8 cellular contexts compared by ENCODE assay signal in genomic region chr21:35051287-35051818, GRCh38. TPM values are rescaled to one million over a fixed set of nuclear protein-coding genes. Genes with fewer than 3 reads are reported as not detected.
DNase-seq lines count a peak whose midpoint lies in the region; ATAC-seq and TF ChIP-seq lines count a peak whose summit lies in the region.

No MANE protein-coding gene starts in this region.

- no peak overlapping the region for H3K4me3 ChIP-seq in GM12865 (ENCODE audit: low read depth, low read length)
- no peak overlapping the region for H3K4me3 ChIP-seq in liver (ENCODE audit: low read depth in 1 of 3, low read length in 3 of 3)

- no peaks in the 10 kb centered on the region for H3K9me3 ChIP-seq in liver (ENCODE audit: control insufficient read depth in 4 of 4, low read length in 3 of 4)

- H3K9ac ChIP-seq in liver (ENCODE audit: low read depth in 1 of 2, low read length in 2 of 2): no peak overlapping the region

- H3K27ac Mint-ChIP-seq in WTC11: no peak overlapping the region

- peak; percentile 58 for DNase-seq in GM12865 (ENCODE audit: low read depth)
- DNase-seq in M059J (ENCODE audit: low read depth): peak; percentile 98
- peak; percentile 79 for DNase-seq in WTC11 (ENCODE audit: low spot score)
- peak; percentile 83 for DNase-seq in central memory CD4-positive, alpha-beta T cell
- DNase-seq in stimulated activated CD4-positive, alpha-beta T cell treated with anti-CD3 and anti-CD28 coated beads, TNF-alpha, amount 100 ng/mL, for 24 hours (ENCODE audit: low read depth in 3 of 3): peak in 2 of 3 experiments; percentile 63 to 80
- DNase-seq in NCI-H1092 treated with DMSO at 0.1 percent for 48 hours (lab: John Stamatoyannopoulos, UW): no peak

- H3K27me3 Mint-ChIP-seq in WTC11 (ENCODE audit: low read depth): no peaks in the 10 kb centered on the region; the same call in 1 of the 2 replicates

- peak; percentile 81 to 92 for TF ChIP-seq RAD21 in liver (IDR thresholded peaks at IDR 0.05)

- no peaks in the 10 kb centered on the region for H3K36me3 Mint-ChIP-seq in WTC11

- H3K4me1 ChIP-seq in liver (ENCODE audit: control insufficient read depth in 4 of 4, insufficient read depth in 4 of 4, low read length in 3 of 4): no peaks in the 10 kb centered on the region

- H3K27me3 ChIP-seq in liver (ENCODE audit: control insufficient read depth in 4 of 4, insufficient read depth in 4 of 4, low read length in 3 of 4): peaks cover 0 to 2% (median 0%) of the 10 kb centered on the region in 4 donors

- POLR2A ChIA-PET in WTC11 (lab: Charles Lee): no interaction called here

- ATAC-seq in WTC11: peak; percentile 96
- no peak for ATAC-seq in HG03521 (IDR thresholded peaks at IDR 0.05; ENCODE audit: unreplicated experiment)

- CTCF ChIA-PET in WTC11 (lab: Charles Lee): interaction anchor here (0.6 to 2.1 kb wide), 14 partner anchors 17 to 789 kb away, joined by 3 to 16 read pairs (median 3); no protein-coding TSS in a partner anchor

- no peaks in the 10 kb centered on the region for H3K9me3 Mint-ChIP-seq in WTC11

- 19% methylated on average over 12 of the region's 12 CpGs for WGBS in liver

- H3K4me1 Mint-ChIP-seq in WTC11: peaks cover 33% of the 10 kb centered on the region

- no peaks in the 10 kb centered on the region for H3K36me3 ChIP-seq in liver (ENCODE audit: control insufficient read depth in 4 of 4, insufficient read depth in 3 of 4, low read depth in 1 of 4, low read length in 3 of 4)

- TF ChIP-seq CTCF in GM12865 (IDR thresholded peaks at IDR 0.05; ENCODE audit: insufficient read depth, low read depth, low read length, missing control alignments): peak; percentile 28
- no peak for TF ChIP-seq CTCF in WTC11 (IDR thresholded peaks at IDR 0.05)
- TF ChIP-seq CTCF in liver (IDR thresholded peaks at IDR 0.05; ENCODE audit: low read depth, low read length, missing input control): peak; percentile 58

- H3K27ac ChIP-seq in liver (ENCODE audit: low read depth in 1 of 2, low read length in 2 of 2): peak overlapping the region in 1 of 2 donors; percentile 15

- no peak overlapping the region for H3K4me3 Mint-ChIP-seq in WTC11

TF ChIP-seq in WTC11, 78 proteins besides CTCF, POLR2A, EP300 and RAD21 (continues in another document):
- no peak for TF ChIP-seq FOXP1 (CRISPR knock-in tag; IDR thresholded peaks at IDR 0.05; ENCODE audit: borderline replicate concordance)
- no peak for TF ChIP-seq NFE2L1 (CRISPR knock-in tag; IDR thresholded peaks at IDR 0.05)
- peak; percentile 32; the same call in 1 of the 2 replicates for TF ChIP-seq SP1 (CRISPR knock-in tag; conservative IDR thresholded peaks at IDR 0.05)
- TF ChIP-seq PRDM15 (CRISPR knock-in tag; IDR thresholded peaks at IDR 0.05): no peak
- TF ChIP-seq, protein P1, sequence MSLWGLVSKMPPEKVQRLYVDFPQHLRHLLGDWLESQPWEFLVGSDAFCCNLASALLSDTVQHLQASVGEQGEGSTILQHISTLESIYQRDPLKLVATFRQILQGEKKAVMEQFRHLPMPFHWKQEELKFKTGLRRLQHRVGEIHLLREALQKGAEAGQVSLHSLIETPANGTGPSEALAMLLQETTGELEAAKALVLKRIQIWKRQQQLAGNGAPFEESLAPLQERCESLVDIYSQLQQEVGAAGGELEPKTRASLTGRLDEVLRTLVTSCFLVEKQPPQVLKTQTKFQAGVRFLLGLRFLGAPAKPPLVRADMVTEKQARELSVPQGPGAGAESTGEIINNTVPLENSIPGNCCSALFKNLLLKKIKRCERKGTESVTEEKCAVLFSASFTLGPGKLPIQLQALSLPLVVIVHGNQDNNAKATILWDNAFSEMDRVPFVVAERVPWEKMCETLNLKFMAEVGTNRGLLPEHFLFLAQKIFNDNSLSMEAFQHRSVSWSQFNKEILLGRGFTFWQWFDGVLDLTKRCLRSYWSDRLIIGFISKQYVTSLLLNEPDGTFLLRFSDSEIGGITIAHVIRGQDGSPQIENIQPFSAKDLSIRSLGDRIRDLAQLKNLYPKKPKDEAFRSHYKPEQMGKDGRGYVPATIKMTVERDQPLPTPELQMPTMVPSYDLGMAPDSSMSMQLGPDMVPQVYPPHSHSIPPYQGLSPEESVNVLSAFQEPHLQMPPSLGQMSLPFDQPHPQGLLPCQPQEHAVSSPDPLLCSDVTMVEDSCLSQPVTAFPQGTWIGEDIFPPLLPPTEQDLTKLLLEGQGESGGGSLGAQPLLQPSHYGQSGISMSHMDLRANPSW (CRISPR knock-in tag; conservative IDR thresholded peaks at IDR 0.05; ENCODE audit: low read depth): no peak

TF ChIP-seq in liver, 16 proteins besides CTCF, POLR2A, EP300 and RAD21:
- TF ChIP-seq RXRA (IDR thresholded peaks at IDR 0.05) (peak; percentile 30 to 84), FOXA1 (IDR thresholded peaks at IDR 0.05) (no peak), HNF4A (conservative IDR thresholded peaks at IDR 0.05) (peak; percentile 20 to 64), SP1 (IDR thresholded peaks at IDR 0.05) (peak; percentile 55)
- TF ChIP-seq, protein P2, sequence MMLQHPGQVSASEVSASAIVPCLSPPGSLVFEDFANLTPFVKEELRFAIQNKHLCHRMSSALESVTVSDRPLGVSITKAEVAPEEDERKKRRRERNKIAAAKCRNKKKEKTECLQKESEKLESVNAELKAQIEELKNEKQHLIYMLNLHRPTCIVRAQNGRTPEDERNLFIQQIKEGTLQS (IDR thresholded peaks at IDR 0.05): peak; percentile 66

RNA-seq across cellular contexts. Expression of gene RUNX1, which starts 2.3 kb away (rescaled TPM):
- total RNA-seq in M059J (2014; rRNA removed; shearing (Covaris generic)): 13.8 and 43.1 TPM in 2 replicates
- total RNA-seq in WTC11 (2021): 1.0 to 2.2 TPM (median 1.3 TPM) in 3 replicates
- 1 to 10 TPM; 5.0 to 7.2 TPM for total RNA-seq in liver
- 1 to 10 TPM in 1 of 2 donors, under 1 TPM in 1; 0.98 to 1.1 TPM for polyA plus RNA-seq in liver
